In the genomic region with DNA sequence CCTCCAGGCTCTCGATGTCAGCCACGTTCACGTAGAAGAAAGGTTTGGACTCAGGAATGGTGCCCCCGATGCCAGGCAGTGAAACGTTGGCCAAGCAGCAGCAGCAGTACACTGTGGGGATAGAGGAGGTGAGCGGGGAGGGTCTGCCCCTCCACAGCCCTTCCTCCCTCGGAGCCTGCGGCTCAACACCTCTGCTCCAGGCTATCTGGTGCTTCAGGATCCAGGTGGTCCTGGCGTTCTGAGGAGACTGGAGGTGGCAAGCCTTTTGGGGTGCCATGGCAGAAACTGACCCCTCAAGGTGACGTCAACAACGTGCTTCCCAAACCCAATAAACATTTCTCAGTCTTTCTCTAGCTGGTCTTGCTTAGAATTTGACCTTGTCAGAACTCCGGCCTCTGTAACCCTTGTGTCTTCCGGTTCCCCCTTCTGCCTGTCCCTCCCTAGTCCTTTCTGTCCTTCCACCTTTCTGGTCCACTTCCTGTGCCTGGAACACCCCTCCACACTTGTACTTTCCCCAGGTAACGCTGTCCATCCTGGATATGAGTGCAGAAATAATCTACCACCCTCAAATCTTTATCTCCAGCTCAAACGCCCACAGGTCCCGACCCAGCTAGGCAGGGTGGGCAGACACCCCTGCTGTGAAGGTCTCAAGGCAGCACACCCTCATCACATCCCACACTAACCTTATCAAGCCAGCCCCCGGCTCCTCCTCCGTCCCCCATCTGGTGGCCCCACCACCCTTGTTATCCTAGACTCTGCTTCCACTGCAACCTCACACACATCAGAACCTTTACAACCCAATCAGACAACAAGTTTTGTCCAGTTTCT, we compare ENCODE assay signal across 1 cellular context.
TF ChIP-seq lines count a peak whose summit lies in the region.

No MANE protein-coding gene starts in this region.

TF ChIP-seq in WTC11, 78 proteins besides CTCF, POLR2A, EP300 and RAD21 (continued from another document):
- TF ChIP-seq, protein P1, sequence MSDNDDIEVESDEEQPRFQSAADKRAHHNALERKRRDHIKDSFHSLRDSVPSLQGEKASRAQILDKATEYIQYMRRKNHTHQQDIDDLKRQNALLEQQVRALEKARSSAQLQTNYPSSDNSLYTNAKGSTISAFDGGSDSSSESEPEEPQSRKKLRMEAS (CRISPR knock-in tag; IDR thresholded peaks at IDR 0.05) = no peak
- TF ChIP-seq MXD4 (CRISPR knock-in tag; IDR thresholded peaks at IDR 0.05; ENCODE audit: borderline replicate concordance) (no peak), ZNF219 (CRISPR knock-in tag; IDR thresholded peaks at IDR 0.05; ENCODE audit: borderline replicate concordance) (no peak), ZNF416 (CRISPR knock-in tag; IDR thresholded peaks at IDR 0.05) (no peak), SMAD4 (CRISPR knock-in tag; IDR thresholded peaks at IDR 0.05) (no peak), FOXJ3 (CRISPR knock-in tag; IDR thresholded peaks at IDR 0.05; ENCODE audit: borderline replicate concordance) (no peak), ZNF317 (CRISPR knock-in tag; IDR thresholded peaks at IDR 0.05; ENCODE audit: borderline replicate concordance, low read depth) (no peak), RORB (CRISPR knock-in tag; IDR thresholded peaks at IDR 0.05) (no peak), TEAD4 (CRISPR knock-in tag; IDR thresholded peaks at IDR 0.05) (no peak), RELA (CRISPR knock-in tag; IDR thresholded peaks at IDR 0.05; ENCODE audit: borderline replicate concordance) (no peak), HMGA2 (CRISPR knock-in tag; IDR thresholded peaks at IDR 0.05) (no peak)
- TF ChIP-seq, protein P2, sequence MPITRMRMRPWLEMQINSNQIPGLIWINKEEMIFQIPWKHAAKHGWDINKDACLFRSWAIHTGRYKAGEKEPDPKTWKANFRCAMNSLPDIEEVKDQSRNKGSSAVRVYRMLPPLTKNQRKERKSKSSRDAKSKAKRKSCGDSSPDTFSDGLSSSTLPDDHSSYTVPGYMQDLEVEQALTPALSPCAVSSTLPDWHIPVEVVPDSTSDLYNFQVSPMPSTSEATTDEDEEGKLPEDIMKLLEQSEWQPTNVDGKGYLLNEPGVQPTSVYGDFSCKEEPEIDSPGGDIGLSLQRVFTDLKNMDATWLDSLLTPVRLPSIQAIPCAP (CRISPR knock-in tag; IDR thresholded peaks at IDR 0.05) = no peak
- TF ChIP-seq, protein P3, sequence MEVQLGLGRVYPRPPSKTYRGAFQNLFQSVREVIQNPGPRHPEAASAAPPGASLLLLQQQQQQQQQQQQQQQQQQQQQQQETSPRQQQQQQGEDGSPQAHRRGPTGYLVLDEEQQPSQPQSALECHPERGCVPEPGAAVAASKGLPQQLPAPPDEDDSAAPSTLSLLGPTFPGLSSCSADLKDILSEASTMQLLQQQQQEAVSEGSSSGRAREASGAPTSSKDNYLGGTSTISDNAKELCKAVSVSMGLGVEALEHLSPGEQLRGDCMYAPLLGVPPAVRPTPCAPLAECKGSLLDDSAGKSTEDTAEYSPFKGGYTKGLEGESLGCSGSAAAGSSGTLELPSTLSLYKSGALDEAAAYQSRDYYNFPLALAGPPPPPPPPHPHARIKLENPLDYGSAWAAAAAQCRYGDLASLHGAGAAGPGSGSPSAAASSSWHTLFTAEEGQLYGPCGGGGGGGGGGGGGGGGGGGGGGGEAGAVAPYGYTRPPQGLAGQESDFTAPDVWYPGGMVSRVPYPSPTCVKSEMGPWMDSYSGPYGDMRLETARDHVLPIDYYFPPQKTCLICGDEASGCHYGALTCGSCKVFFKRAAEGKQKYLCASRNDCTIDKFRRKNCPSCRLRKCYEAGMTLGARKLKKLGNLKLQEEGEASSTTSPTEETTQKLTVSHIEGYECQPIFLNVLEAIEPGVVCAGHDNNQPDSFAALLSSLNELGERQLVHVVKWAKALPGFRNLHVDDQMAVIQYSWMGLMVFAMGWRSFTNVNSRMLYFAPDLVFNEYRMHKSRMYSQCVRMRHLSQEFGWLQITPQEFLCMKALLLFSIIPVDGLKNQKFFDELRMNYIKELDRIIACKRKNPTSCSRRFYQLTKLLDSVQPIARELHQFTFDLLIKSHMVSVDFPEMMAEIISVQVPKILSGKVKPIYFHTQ (CRISPR knock-in tag; IDR thresholded peaks at IDR 0.05) = no peak
- TF ChIP-seq, protein P4, sequence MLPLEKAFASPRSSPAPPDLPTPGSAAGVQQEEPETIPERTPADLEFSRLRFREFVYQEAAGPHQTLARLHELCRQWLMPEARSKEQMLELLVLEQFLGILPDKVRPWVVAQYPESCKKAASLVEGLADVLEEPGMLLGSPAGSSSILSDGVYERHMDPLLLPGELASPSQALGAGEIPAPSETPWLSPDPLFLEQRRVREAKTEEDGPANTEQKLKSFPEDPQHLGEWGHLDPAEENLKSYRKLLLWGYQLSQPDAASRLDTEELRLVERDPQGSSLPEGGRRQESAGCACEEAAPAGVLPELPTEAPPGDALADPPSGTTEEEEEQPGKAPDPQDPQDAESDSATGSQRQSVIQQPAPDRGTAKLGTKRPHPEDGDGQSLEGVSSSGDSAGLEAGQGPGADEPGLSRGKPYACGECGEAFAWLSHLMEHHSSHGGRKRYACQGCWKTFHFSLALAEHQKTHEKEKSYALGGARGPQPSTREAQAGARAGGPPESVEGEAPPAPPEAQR (CRISPR knock-in tag; IDR thresholded peaks at IDR 0.05) = no peak
TF ChIP-seq in WTC11: peak in this region for 0.
